23 cellular contexts compared by ENCODE assay signal in the genomic region with DNA sequence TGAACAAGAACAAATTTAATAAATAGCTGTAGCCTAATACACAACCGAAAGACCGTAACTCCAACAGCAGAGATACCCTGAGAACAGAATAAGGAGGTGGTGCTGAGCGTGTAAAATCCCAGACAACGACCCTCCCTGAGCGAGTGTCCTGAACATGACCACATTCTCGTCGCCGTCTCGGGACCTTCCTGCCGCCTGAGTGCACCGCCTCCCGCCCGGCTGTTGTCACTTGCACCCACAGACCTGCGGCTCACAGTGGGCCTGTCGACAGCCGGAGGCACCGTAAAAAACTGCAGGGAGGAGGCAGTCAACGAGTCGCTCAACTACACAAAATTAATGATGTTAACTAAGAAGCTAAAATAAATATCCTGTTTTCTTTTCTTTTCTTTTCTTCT. TPM values are rescaled to one million over a fixed set of nuclear protein-coding genes. Genes with fewer than 3 reads are reported as not detected.
DNase-seq lines count a peak whose midpoint lies in the region; ATAC-seq and TF ChIP-seq lines count a peak whose summit lies in the region.
"Had no signal": no experiment of that assay in that cellular context is flagged by ENCODE, and none has a peak within 500 bp of the region (broad histone marks: within the 10 kb centered on the region; RNA-seq: fewer than 3 reads in every experiment).

No MANE protein-coding gene starts in this region.

- H3K9me3 ChIP-seq in adipocyte (ENCODE audit: control insufficient read depth, low read length): no peaks in the 10 kb centered on the region
- no peaks in the 10 kb centered on the region for H3K9me3 ChIP-seq in gastrocnemius medialis
- no peaks in the 10 kb centered on the region for H3K9me3 ChIP-seq in CD8-positive, alpha-beta memory T cell (ENCODE audit: low read length)
- no peaks in the 10 kb centered on the region for H3K9me3 ChIP-seq in thyroid gland
- H3K9me3 ChIP-seq: BE2C, esophagus muscularis mucosa, mucosa of descending colon had no signal

- ATAC-seq in gastrocnemius medialis: no peak
- ATAC-seq: HCT116, mucosa of descending colon had no signal

- H3K36me3 ChIP-seq in adipocyte (ENCODE audit: control insufficient read depth, insufficient read depth, low read length, severe bottlenecking) (no peaks in the 10 kb centered on the region), gastrocnemius medialis (peaks cover 0 to under 1% of the 10 kb centered on the region in 2 donors), thyroid gland (no peaks in the 10 kb centered on the region)
- no peaks in the 10 kb centered on the region for H3K36me3 ChIP-seq in CD8-positive, alpha-beta memory T cell (ENCODE audit: insufficient read depth, low read length)
- H3K36me3 ChIP-seq: BE2C had no signal

- H3K4me3 Mint-ChIP-seq in CD8-positive, alpha-beta memory T cell: no peak overlapping the region

- peaks cover 2 to 12% of the 10 kb centered on the region in 2 donors for H3K27me3 Mint-ChIP-seq in CD8-positive, alpha-beta memory T cell

- H3K27me3 ChIP-seq in adipocyte (replicated peaks; ENCODE audit: control insufficient read depth, insufficient read depth, low read length): peaks cover 9% of the 10 kb centered on the region
- H3K27me3 ChIP-seq in gastrocnemius medialis: no peaks in the 10 kb centered on the region
- no peaks in the 10 kb centered on the region for H3K27me3 ChIP-seq in CD8-positive, alpha-beta memory T cell (ENCODE audit: insufficient read depth, low read length, poor library complexity, severe bottlenecking)
- no peaks in the 10 kb centered on the region for H3K27me3 ChIP-seq in thyroid gland
- H3K27me3 ChIP-seq: BE2C had no signal

- peak; percentile 57 for DNase-seq in activated effector memory CD4-positive, alpha-beta T cell treated with anti-CD3 and anti-CD28 coated beads, Interleukin-2, amount 50 U/mL, for 16 hours
- DNase-seq in activated effector memory CD4-positive, alpha-beta T cell treated with Interleukin-2 at 50 U/mL for 16 hours: no peak
- DNase-seq in adipocyte (ENCODE audit: low read depth) (peak; percentile 33), islet precursor cell (peak; percentile 63), gastrocnemius medialis (peak in 1 of 2 donors; percentile 37), thyroid gland (no peak), SHP77 (lab: John Stamatoyannopoulos, UW) (no peak)
- no peak for DNase-seq in CD8-positive, alpha-beta memory T cell
- DNase-seq: activated CD4-positive, alpha-beta T cell treated with anti-CD3 and anti-CD28 coated beads, Interleukin-2, amount 50 U/mL, for 1 hour; activated CD8-positive, alpha-beta memory T cell treated with anti-CD3 and anti-CD28 coated beads, Interleukin-2, amount 50 U/mL, for 48 hours; BE2C; Calu3; effector memory CD4-positive, alpha-beta T cell; mucosa of descending colon; NCI-H2107; NCI-H524 treated with DMSO at 0.1 percent for 48 hours; retina; stimulated activated CD4-positive, alpha-beta T cell treated with anti-CD3 and anti-CD28 coated beads, Interleukin-15, amount 100 ng/mL, for 24 hours; T-helper 2 cell had no signal

- H3K4me1 Mint-ChIP-seq in CD8-positive, alpha-beta memory T cell: no peaks in the 10 kb centered on the region

- TF ChIP-seq POLR2A in gastrocnemius medialis (IDR thresholded peaks at IDR 0.05) (no peak), thyroid gland (IDR thresholded peaks at IDR 0.05) (no peak)

- POLR2A ChIA-PET in CD8-positive, alpha-beta memory T cell (lab: Charles Lee): no interaction called here

- in situ Hi-C loops in gastrocnemius medialis (cut with MboI; ENCODE audit: low sequenced_read_pairs in 4 of 4): loop anchor here (5.0 to 25.0 kb wide), 5 partner anchors 107 to 462 kb away; a partner anchor contains a TSS

- H3K4me3 ChIP-seq in adipocyte (ENCODE audit: low read length) (no peak overlapping the region), gastrocnemius medialis (no peak overlapping the region), thyroid gland (replicated peaks in 1 of 3) (no peak overlapping the region)
- H3K4me3 ChIP-seq in CD8-positive, alpha-beta memory T cell (ENCODE audit: low read length): no peak overlapping the region
- H3K4me3 ChIP-seq: esophagus muscularis mucosa, mucosa of descending colon had no signal

- no peak overlapping the region for H3K9ac ChIP-seq in adipocyte (ENCODE audit: low read length)

- intact Hi-C loops in gastrocnemius medialis (cut with DNase I; ENCODE audit: low total_unique reads): loop anchor here (10.0 kb wide), 1 partner anchor 55 kb away; a partner anchor contains a TSS
- intact Hi-C loops in thyroid gland (cut with DNase I): loop anchor here (10.0 kb wide), 2 partner anchors 105 to 455 kb away; a partner anchor contains a TSS

- H3K9me3 Mint-ChIP-seq in CD8-positive, alpha-beta memory T cell: no peaks in the 10 kb centered on the region

- no peaks in the 10 kb centered on the region for H3K36me3 Mint-ChIP-seq in CD8-positive, alpha-beta memory T cell

- WGBS in thyroid gland, 2 donors: 88 to 91% methylated on average over 19 of the region's 19 CpGs

- TF ChIP-seq CTCF in gastrocnemius medialis (IDR thresholded peaks at IDR 0.05 in 4 of 5, conservative IDR thresholded peaks at IDR 0.05 in 1 of 5) (no peak), thyroid gland (IDR thresholded peaks at IDR 0.05) (no peak)

- CTCF ChIA-PET in CD8-positive, alpha-beta memory T cell (lab: Charles Lee): no interaction called here

- peak overlapping the region in 1 of 8 donors; percentile 14 for H3K27ac Mint-ChIP-seq in CD8-positive, alpha-beta memory T cell

- no peaks in the 10 kb centered on the region for H3K4me1 ChIP-seq in adipocyte (ENCODE audit: control insufficient read depth, insufficient read depth, low read length)
- peaks cover 37 to 50% of the 10 kb centered on the region in 2 donors for H3K4me1 ChIP-seq in gastrocnemius medialis
- no peaks in the 10 kb centered on the region for H3K4me1 ChIP-seq in CD8-positive, alpha-beta memory T cell (ENCODE audit: insufficient read depth, low read length)
- peaks cover 0 to 8% of the 10 kb centered on the region in 2 donors for H3K4me1 ChIP-seq in thyroid gland
- H3K4me1 ChIP-seq: BE2C had no signal

- H3K27ac ChIP-seq in gastrocnemius medialis (peak overlapping the region; percentile 99 to 100 (median 100)), thyroid gland (no peak overlapping the region)
- no peak overlapping the region for H3K27ac ChIP-seq in CD8-positive, alpha-beta memory T cell (ENCODE audit: low read depth, low read length)
- H3K27ac ChIP-seq: VCaP had no signal

RNA-seq across cellular contexts. Expression of a gene that starts 35.8 kb away (rescaled TPM):
- total RNA-seq in gastrocnemius medialis (1 to 10 TPM; 2.6 to 8.8 (median 6.0) TPM), thyroid gland (1 to 10 TPM; 1.7 to 5.7 (median 5.1) TPM)
- total RNA-seq in CD8-positive, alpha-beta memory T cell: not detected
- not detected for polyA plus RNA-seq in CD8-positive, alpha-beta memory T cell
- total RNA-seq: A172 had no signal

RNA-seq across cellular contexts. Expression of a gene that starts 53.5 kb away (rescaled TPM):
- total RNA-seq in gastrocnemius medialis: 100 to 1,000 TPM; 224 to 354 (median 295) TPM
- under 1 TPM; 0.84 to 0.85 TPM for total RNA-seq in CD8-positive, alpha-beta memory T cell
- polyA plus RNA-seq in CD8-positive, alpha-beta memory T cell: 0.56 TPM
- 1 to 10 TPM in 2 of 4 donors, under 1 TPM in 2; 0.20 to 2.0 (median 1.0) TPM for total RNA-seq in thyroid gland

Comparison
In these comparisons a context has a peak if more than half of its experiments do, and no peak if none do; other contexts are left out.
1. DNase-seq: peak in activated effector memory CD4-positive, alpha-beta T cell treated with anti-CD3 and anti-CD28 coated beads, Interleukin-2, amount 50 U/mL, for 16 hours (single experiment), adipocyte (single experiment) and islet precursor cell (single experiment); none in activated effector memory CD4-positive, alpha-beta T cell treated with Interleukin-2 at 50 U/mL for 16 hours (single experiment), CD8-positive, alpha-beta memory T cell (0 of 5), thyroid gland (0 of 2) and SHP77 (0 of 2).
2. H3K27ac ChIP-seq: peak in gastrocnemius medialis (4 of 4); none in CD8-positive, alpha-beta memory T cell (single experiment) and thyroid gland (0 of 3).
3. RNA of a gene that starts 53.5 kb away (total RNA-seq): 224 to 354 TPM in gastrocnemius medialis; 0.20 to 2.0 TPM in thyroid gland and 0.84 to 0.85 TPM in CD8-positive, alpha-beta memory T cell; every median in the first group is over 10 times any median in the second.